Comparison of ENCODE assay signal across 37 cellular contexts in genomic region chr7:4648111-4648510, GRCh38.
"Had no signal": no experiment of that assay in that cellular context is flagged by ENCODE, and none has a peak within 500 bp of the region (broad histone marks: within the 10 kb centered on the region; RNA-seq: fewer than 3 reads in every experiment).

No MANE protein-coding gene starts in this region.

- H3K9me3 ChIP-seq: adrenal gland, body of pancreas, breast epithelium had no signal

- H3K27me3 Mint-ChIP-seq: activated B cell treated with CpG ODN at 0.5 μM for 24 hours; activated CD4-positive, alpha-beta memory T cell treated with anti-CD3 and anti-CD28 coated beads for 36 hours; activated CD4-positive, alpha-beta T cell treated with anti-CD3 and anti-CD28 coated beads, Interleukin-2, amount 10 ng/mL, durations not matched to agents 24 days and 14 days; activated CD8-positive, alpha-beta T cell treated with anti-CD3 and anti-CD28 coated beads for 36 hours; activated naive CD8-positive, alpha-beta T cell treated with anti-CD3 and anti-CD28 coated beads for 36 hours; activated T-helper 17 cell treated with anti-CD3 and anti-CD28 coated beads, Interleukin-2, amount 50 U/mL, for 72 hours had no signal

- H3K4me1 ChIP-seq: breast epithelium had no signal

- H3K36me3 Mint-ChIP-seq: activated CD4-positive, alpha-beta memory T cell treated with anti-CD3 and anti-CD28 coated beads for 36 hours; activated naive CD4-positive, alpha-beta T cell treated with anti-CD3 and anti-CD28 coated beads, Interleukin-2, amount 50 U/mL, for 72 hours; activated naive CD8-positive, alpha-beta T cell treated with anti-CD3 and anti-CD28 coated beads for 36 hours had no signal

- H3K4me1 Mint-ChIP-seq: activated B cell treated with CpG ODN at 0.5 μM for 24 hours; activated naive CD8-positive, alpha-beta T cell treated with anti-CD3 and anti-CD28 coated beads for 36 hours; activated T-helper 17 cell treated with anti-CD3 and anti-CD28 coated beads, Interleukin-2, amount 50 U/mL, for 72 hours had no signal

- H3K27me3 ChIP-seq: adrenal gland, body of pancreas, brain microvascular endothelial cell, breast epithelium, cardiac muscle cell had no signal

- H3K27ac ChIP-seq: adrenal gland, body of pancreas, brain microvascular endothelial cell, breast epithelium, cardiac muscle cell, VCaP had no signal

- H3K36me3 ChIP-seq: adrenal gland, brain microvascular endothelial cell, breast epithelium, cardiac muscle cell had no signal

- H3K4me3 Mint-ChIP-seq: activated B cell treated with CpG ODN at 0.5 μM for 24 hours; activated CD4-positive, alpha-beta memory T cell treated with anti-CD3 and anti-CD28 coated beads for 36 hours; activated CD4-positive, alpha-beta T cell treated with anti-CD3 and anti-CD28 coated beads, Interleukin-2, amount 10 ng/mL, durations not matched to agents 24 days and 14 days; activated CD8-positive, alpha-beta T cell treated with anti-CD3 and anti-CD28 coated beads for 36 hours; activated naive CD4-positive, alpha-beta T cell treated with anti-CD3 and anti-CD28 coated beads for 36 hours; activated naive CD8-positive, alpha-beta T cell treated with anti-CD3 and anti-CD28 coated beads for 36 hours; activated T-cell treated with anti-CD3 and anti-CD28 coated beads, Interleukin-2, amount 50 U/mL, for 4 hours; activated T-cell treated with anti-CD3 and anti-CD28 coated beads, Interleukin-2, amount 50 U/mL, for 72 hours; activated T-helper 1 cell treated with anti-CD3 and anti-CD28 coated beads, Interleukin-12 subunit alpha, Interleukin-12 subunit beta, Interleukin-2, Interleukin-4 antibody, amounts not matched to agents 30 ng/mL and 10 ng/mL and 1 ng/mL, durations not matched to agents 14 hours and 24 hours and 36 hours; activated T-helper 17 cell treated with anti-CD3 and anti-CD28 coated beads, Interleukin-2, amount 50 U/mL, for 72 hours; T-helper 1 cell treated with Interleukin-12 subunit alpha and Interleukin-12 subunit beta and Interleukin-4 antibody, amounts not matched to agents 30 μg/mL and 1 μg/mL, for 36 hours; T-helper 2 cell treated with Interferon-gamma antibody and Interleukin-4, amounts not matched to agents 5 μg/mL and 100 μg/mL, for 36 hours had no signal

- H3K9me3 Mint-ChIP-seq: activated B cell treated with CpG ODN at 0.5 μM for 24 hours; activated CD4-positive, alpha-beta memory T cell treated with anti-CD3 and anti-CD28 coated beads for 36 hours; activated CD4-positive, alpha-beta T cell treated with anti-CD3 and anti-CD28 coated beads, Interleukin-2, amount 10 ng/mL, durations not matched to agents 24 days and 14 days; activated CD8-positive, alpha-beta T cell treated with anti-CD3 and anti-CD28 coated beads for 36 hours; activated naive CD4-positive, alpha-beta T cell treated with anti-CD3 and anti-CD28 coated beads for 36 hours; activated naive CD4-positive, alpha-beta T cell treated with anti-CD3 and anti-CD28 coated beads, Interleukin-2, amount 50 U/mL, for 72 hours; activated naive CD8-positive, alpha-beta T cell treated with anti-CD3 and anti-CD28 coated beads for 36 hours; activated T-cell treated with anti-CD3 and anti-CD28 coated beads, Interleukin-2, amount 50 U/mL, for 4 hours; activated T-cell treated with anti-CD3 and anti-CD28 coated beads, Interleukin-2, amount 50 U/mL, for 72 hours; activated T-helper 1 cell treated with anti-CD3 and anti-CD28 coated beads, Interleukin-12 subunit alpha, Interleukin-12 subunit beta, Interleukin-2, Interleukin-4 antibody, amounts not matched to agents 30 ng/mL and 10 ng/mL and 1 ng/mL, durations not matched to agents 14 hours and 24 hours and 36 hours; activated T-helper 17 cell treated with anti-CD3 and anti-CD28 coated beads, Interleukin-2, amount 50 U/mL, for 72 hours; T-helper 1 cell treated with Interleukin-12 subunit alpha and Interleukin-12 subunit beta and Interleukin-4 antibody, amounts not matched to agents 30 μg/mL and 1 μg/mL, for 36 hours; T-helper 2 cell treated with Interferon-gamma antibody and Interleukin-4, amounts not matched to agents 5 μg/mL and 100 μg/mL, for 36 hours had no signal

- FAIRE-seq: astrocyte, TTC549 had no signal

- H3K27ac Mint-ChIP-seq: activated B cell treated with CpG ODN at 0.5 μM for 24 hours; activated CD4-positive, alpha-beta memory T cell treated with anti-CD3 and anti-CD28 coated beads for 36 hours; activated CD4-positive, alpha-beta T cell treated with anti-CD3 and anti-CD28 coated beads, Interleukin-2, amount 10 ng/mL, durations not matched to agents 24 days and 14 days; activated CD8-positive, alpha-beta T cell treated with anti-CD3 and anti-CD28 coated beads for 36 hours; activated naive CD4-positive, alpha-beta T cell treated with anti-CD3 and anti-CD28 coated beads for 36 hours; activated naive CD4-positive, alpha-beta T cell treated with anti-CD3 and anti-CD28 coated beads, Interleukin-2, amount 50 U/mL, for 72 hours; activated naive CD8-positive, alpha-beta T cell treated with anti-CD3 and anti-CD28 coated beads for 36 hours; activated T-cell treated with anti-CD3 and anti-CD28 coated beads, Interleukin-2, amount 50 U/mL, for 72 hours; activated T-helper 1 cell treated with anti-CD3 and anti-CD28 coated beads, Interleukin-12 subunit alpha, Interleukin-12 subunit beta, Interleukin-2, Interleukin-4 antibody, amounts not matched to agents 30 ng/mL and 10 ng/mL and 1 ng/mL, durations not matched to agents 14 hours and 24 hours and 36 hours; activated T-helper 17 cell treated with anti-CD3 and anti-CD28 coated beads, Interleukin-2, amount 50 U/mL, for 72 hours; T-helper 1 cell treated with Interleukin-12 subunit alpha and Interleukin-12 subunit beta and Interleukin-4 antibody, amounts not matched to agents 30 μg/mL and 1 μg/mL, for 36 hours; T-helper 2 cell treated with Interferon-gamma antibody and Interleukin-4, amounts not matched to agents 5 μg/mL and 100 μg/mL, for 36 hours had no signal

- ATAC-seq: activated CD8-positive, alpha-beta T cell treated with anti-CD3 and anti-CD28 coated beads for 36 hours; activated naive CD4-positive, alpha-beta T cell treated with anti-CD3 and anti-CD28 coated beads, Interleukin-2, amount 50 U/mL, for 72 hours; activated T-cell treated with anti-CD3 and anti-CD28 coated beads, Interleukin-2, amount 50 U/mL, for 4 hours; activated T-cell treated with anti-CD3 and anti-CD28 coated beads, Interleukin-2, amount 50 U/mL, for 72 hours; activated T-helper 17 cell treated with anti-CD3 and anti-CD28 coated beads, Interleukin-2, amount 50 U/mL, for 72 hours; body of pancreas had no signal

- DNase-seq: activated B cell treated with CpG ODN at 0.5 μM for 24 hours; activated CD4-positive, alpha-beta memory T cell treated with anti-CD3 and anti-CD28 coated beads for 36 hours; activated CD4-positive, alpha-beta T cell treated with anti-CD3 and anti-CD28 coated beads for 4 hours; activated CD4-positive, alpha-beta T cell treated with anti-CD3 and anti-CD28 coated beads, Interleukin-2, amount 10 ng/mL, durations not matched to agents 24 days and 14 days; activated CD4-positive, alpha-beta T cell treated with anti-CD3 and anti-CD28 coated beads, Interleukin-2, amount 50 U/mL, for 1 hour; activated CD4-positive, alpha-beta T cell treated with anti-CD3 and anti-CD28 coated beads, Interleukin-2, amount 50 U/mL, for 4 hours; activated CD4-positive, CD25-positive, alpha-beta regulatory T cell treated with anti-CD3 and anti-CD28 coated beads, Interleukin-2, amount 50 U/mL, for 72 hours; activated CD8-positive, alpha-beta memory T cell treated with anti-CD3 and anti-CD28 coated beads, Interleukin-2, amount 50 U/mL, for 4 hours; activated CD8-positive, alpha-beta T cell treated with anti-CD3 and anti-CD28 coated beads for 36 hours; activated effector memory CD4-positive, alpha-beta T cell treated with anti-CD3 and anti-CD28 coated beads, Interleukin-2, amount 50 U/mL, for 16 hours; activated gamma-delta T cell treated with Interleukin-2 at 50 U/mL for 16 hours; activated naive CD4-positive, alpha-beta T cell; activated naive CD4-positive, alpha-beta T cell treated with anti-CD3 and anti-CD28 coated beads for 36 hours; activated naive CD4-positive, alpha-beta T cell treated with anti-CD3 and anti-CD28 coated beads, Interleukin-2, amount 50 U/mL, for 16 hours; activated naive CD8-positive, alpha-beta T cell treated with anti-CD3 and anti-CD28 coated beads for 36 hours; activated T-cell treated with anti-CD3 and anti-CD28 coated beads for 4 hours; activated T-cell treated with anti-CD3 and anti-CD28 coated beads, Interleukin-2, amount 50 U/mL, for 1 hour; activated T-cell treated with anti-CD3 and anti-CD28 coated beads, Interleukin-2, amount 50 U/mL, for 4 hours; activated T-cell treated with anti-CD3 and anti-CD28 coated beads, Interleukin-2, amount 50 U/mL, for 72 hours; adrenal gland; amniotic stem cell; body of pancreas; brain microvascular endothelial cell; caudate nucleus; T-helper 1 cell; T-helper 2 cell; T-helper 9 cell had no signal

- H3K4me3 ChIP-seq: adrenal gland, body of pancreas, breast epithelium, cardiac muscle cell had no signal
